In genomic region chr7:14457567-14458453, GRCh38 we compare ENCODE assay signal across 8 cellular contexts.
A peak's percentile ranks its signal among the peaks of the same experiment; 100 is the strongest.
DNase-seq lines count a peak whose midpoint lies in the region; ATAC-seq and TF ChIP-seq lines count a peak whose summit lies in the region.

No MANE protein-coding gene starts in this region.

- H3K36me3 Mint-ChIP-seq in CD4-positive, CD25-positive, alpha-beta regulatory T cell = no peaks in the 10 kb centered on the region
- H3K36me3 Mint-ChIP-seq in activated naive CD4-positive, alpha-beta T cell treated with anti-CD3 and anti-CD28 coated beads, Interleukin-2, amount 10 ng/mL, durations not matched to agents 7 days and 5 days = no peaks in the 10 kb centered on the region

- H3K4me3 Mint-ChIP-seq in CD4-positive, CD25-positive, alpha-beta regulatory T cell = no peak overlapping the region
- H3K4me3 Mint-ChIP-seq in activated naive CD4-positive, alpha-beta T cell treated with anti-CD3 and anti-CD28 coated beads, Interleukin-2, amount 10 ng/mL, durations not matched to agents 7 days and 5 days = no peak overlapping the region

- no peak overlapping the region for H3K27ac ChIP-seq in CD4-positive, CD25-positive, alpha-beta regulatory T cell (ENCODE audit: insufficient read depth, low read length, poor library complexity, severe bottlenecking)
- no peak overlapping the region for H3K27ac ChIP-seq in osteoblast (ENCODE audit: low read depth, low read length)

- H3K27me3 Mint-ChIP-seq in CD4-positive, CD25-positive, alpha-beta regulatory T cell = no peaks in the 10 kb centered on the region
- no peaks in the 10 kb centered on the region for H3K27me3 Mint-ChIP-seq in activated naive CD4-positive, alpha-beta T cell treated with anti-CD3 and anti-CD28 coated beads, Interleukin-2, amount 10 ng/mL, durations not matched to agents 7 days and 5 days

- no peaks in the 10 kb centered on the region for H3K79me2 ChIP-seq in osteoblast (ENCODE audit: insufficient read depth, low read length)

- peak overlapping the region; percentile 74 for H3K4me2 ChIP-seq in osteoblast (ENCODE audit: insufficient read depth, low read length)

- no peaks in the 10 kb centered on the region for H4K20me1 ChIP-seq in osteoblast (ENCODE audit: insufficient read depth, low read length)

- H3K9me3 Mint-ChIP-seq in CD4-positive, CD25-positive, alpha-beta regulatory T cell = peaks cover 0 to 4% (median 0%) of the 10 kb centered on the region in 7 donors
- H3K9me3 Mint-ChIP-seq in activated naive CD4-positive, alpha-beta T cell treated with anti-CD3 and anti-CD28 coated beads, Interleukin-2, amount 10 ng/mL, durations not matched to agents 7 days and 5 days = no peaks in the 10 kb centered on the region

- H3K4me1 Mint-ChIP-seq in CD4-positive, CD25-positive, alpha-beta regulatory T cell = peaks cover 0 to 2% (median 0%) of the 10 kb centered on the region in 4 donors
- H3K4me1 Mint-ChIP-seq in activated naive CD4-positive, alpha-beta T cell treated with anti-CD3 and anti-CD28 coated beads, Interleukin-2, amount 10 ng/mL, durations not matched to agents 7 days and 5 days = no peaks in the 10 kb centered on the region

- H3K27ac Mint-ChIP-seq in CD4-positive, CD25-positive, alpha-beta regulatory T cell = no peak overlapping the region
- no peak overlapping the region for H3K27ac Mint-ChIP-seq in activated naive CD4-positive, alpha-beta T cell treated with anti-CD3 and anti-CD28 coated beads, Interleukin-2, amount 10 ng/mL, durations not matched to agents 7 days and 5 days

- H2AFZ ChIP-seq in osteoblast (ENCODE audit: low read length) = peak overlapping the region; percentile 44

- ATAC-seq in CD4-positive, CD25-positive, alpha-beta regulatory T cell (ENCODE audit: low read depth in 2 of 2) = no peak
- ATAC-seq in GM19452 (IDR thresholded peaks at IDR 0.05; ENCODE audit: unreplicated experiment) (peak; percentile 55), GM19023 (IDR thresholded peaks at IDR 0.05; ENCODE audit: unreplicated experiment) (no peak)

- peak; percentile 83 for TF ChIP-seq CTCF in osteoblast (IDR thresholded peaks at IDR 0.05; ENCODE audit: extremely low read depth, low read depth, low read length)

- no peaks in the 10 kb centered on the region for H3K9me3 ChIP-seq in CD4-positive, CD25-positive, alpha-beta regulatory T cell (ENCODE audit: control insufficient read depth in 2 of 2, low read length in 2 of 2)
- H3K9me3 ChIP-seq in osteoblast (ENCODE audit: low read depth, low read length) = no peaks in the 10 kb centered on the region

- H3K27me3 ChIP-seq in CD4-positive, CD25-positive, alpha-beta regulatory T cell (ENCODE audit: control insufficient read depth, insufficient read depth, low read length) = no peaks in the 10 kb centered on the region
- no peaks in the 10 kb centered on the region for H3K27me3 ChIP-seq in osteoblast (ENCODE audit: insufficient read depth, low read length)

- peak in 2 of 3 donors; percentile 3 to 45 for DNase-seq in CD4-positive, CD25-positive, alpha-beta regulatory T cell
- DNase-seq in LHCN-M2 (ENCODE audit: low read depth) (peak; percentile 84), OCI-M2 (lab: John Stamatoyannopoulos, UW; ENCODE audit: unreplicated experiment) (peak; percentile 33), glomerular visceral epithelial cell (ENCODE audit: extremely low spot score) (peak; percentile 72), osteoblast (ENCODE audit: insufficient read length, low spot score, missing footprints) (peak; percentile 66)
- peak; percentile 51 for DNase-seq in activated naive CD4-positive, alpha-beta T cell treated with anti-CD3 and anti-CD28 coated beads, Interleukin-2, amount 10 ng/mL, durations not matched to agents 7 days and 5 days

- H3K4me1 ChIP-seq in CD4-positive, CD25-positive, alpha-beta regulatory T cell (ENCODE audit: control insufficient read depth, insufficient read depth, low read length, poor library complexity, severe bottlenecking) = no peaks in the 10 kb centered on the region
- no peaks in the 10 kb centered on the region for H3K4me1 ChIP-seq in osteoblast (ENCODE audit: insufficient read depth, low read length)

- H3K4me3 ChIP-seq in CD4-positive, CD25-positive, alpha-beta regulatory T cell (ENCODE audit: low read depth, low read length) = no peak overlapping the region
- peak overlapping the region; percentile 45 for H3K4me3 ChIP-seq in osteoblast (ENCODE audit: insufficient read depth, low read length)

- H3K36me3 ChIP-seq in CD4-positive, CD25-positive, alpha-beta regulatory T cell (ENCODE audit: control insufficient read depth, insufficient read depth, low read length) = no peaks in the 10 kb centered on the region
- H3K36me3 ChIP-seq in osteoblast (ENCODE audit: insufficient read depth, low read length) = no peaks in the 10 kb centered on the region

- CTCF ChIA-PET in activated naive CD4-positive, alpha-beta T cell treated with anti-CD3 and anti-CD28 coated beads, Interleukin-2, amount 10 ng/mL, durations not matched to agents 7 days and 5 days (lab: Charles Lee) = interaction anchor here (0.5 to 1.4 kb wide), 3 partner anchors 11 to 1175 kb away, joined by 3 to 4 read pairs (median 3); no protein-coding TSS in a partner anchor

Comparison
In these comparisons a context has a peak if more than half of its experiments do, and no peak if none do; other contexts are left out.
1. DNase-seq: peak in every context shown above with its lines; median percentile 84 in LHCN-M2; 72 in glomerular visceral epithelial cell; 66 in osteoblast; 51 in activated naive CD4-positive, alpha-beta T cell treated with anti-CD3 and anti-CD28 coated beads, Interleukin-2, amount 10 ng/mL, durations not matched to agents 7 days and 5 days; 33 in OCI-M2; 24 in CD4-positive, CD25-positive, alpha-beta regulatory T cell.